8 cellular contexts compared by ENCODE assay signal in the genomic region with DNA sequence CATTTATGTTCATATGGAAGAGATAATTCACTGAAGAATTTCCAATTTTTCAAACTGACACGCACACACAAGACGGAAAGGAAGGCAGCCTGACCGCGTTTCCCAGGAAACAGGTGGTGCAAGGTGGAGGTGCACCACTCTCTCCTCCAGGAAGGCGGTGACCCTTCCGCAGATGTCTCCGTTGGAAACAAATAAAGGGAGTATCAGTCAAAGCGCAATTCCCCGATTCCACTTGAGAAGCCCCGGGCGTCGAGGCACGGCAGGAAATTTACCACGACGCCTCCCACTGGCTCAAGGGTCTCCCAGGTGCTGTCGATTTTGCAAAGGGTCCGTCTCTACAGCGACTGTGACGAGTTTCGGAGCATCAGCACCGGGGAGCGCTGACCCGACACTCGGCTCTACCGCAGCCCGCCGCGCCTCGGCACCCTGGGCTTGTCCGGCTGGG. TPM values are rescaled to one million over a fixed set of nuclear protein-coding genes. Genes with fewer than 3 reads are reported as not detected.
DNase-seq lines count a peak whose midpoint lies in the region; ATAC-seq and TF ChIP-seq lines count a peak whose summit lies in the region.

No MANE protein-coding gene starts in this region.

- no peak overlapping the region for H3K27ac Mint-ChIP-seq in activated naive CD4-positive, alpha-beta T cell treated with anti-CD3 and anti-CD28 coated beads for 36 hours

- no peak for TF ChIP-seq POLR2A in sigmoid colon (IDR thresholded peaks at IDR 0.05)

- no peak for ATAC-seq in GM18873 (IDR thresholded peaks at IDR 0.05; ENCODE audit: low FRiP score, unreplicated experiment)
- no peak for ATAC-seq in GM21526 (IDR thresholded peaks at IDR 0.05; ENCODE audit: low FRiP score, unreplicated experiment)

- H3K36me3 Mint-ChIP-seq in activated naive CD4-positive, alpha-beta T cell treated with anti-CD3 and anti-CD28 coated beads for 36 hours (ENCODE audit: low read depth), result peaks cover 19% of the 10 kb centered on the region

- H3K4me1 Mint-ChIP-seq in activated naive CD4-positive, alpha-beta T cell treated with anti-CD3 and anti-CD28 coated beads for 36 hours (ENCODE audit: low read depth), result peaks cover 11% of the 10 kb centered on the region

- H3K9me3 Mint-ChIP-seq in activated naive CD4-positive, alpha-beta T cell treated with anti-CD3 and anti-CD28 coated beads for 36 hours, result peaks cover 34% of the 10 kb centered on the region

- no peaks in the 10 kb centered on the region for H3K36me3 ChIP-seq in SU-DHL-6 (ENCODE audit: low read length)
- no peaks in the 10 kb centered on the region for H3K36me3 ChIP-seq in sigmoid colon

- no peaks in the 10 kb centered on the region for H4K20me1 ChIP-seq in SU-DHL-6 (ENCODE audit: low read depth, low read length)

- H3K9me3 ChIP-seq in SU-DHL-6 (ENCODE audit: insufficient read depth, low read length), result no peaks in the 10 kb centered on the region
- H3K9me3 ChIP-seq in sigmoid colon, result no peaks in the 10 kb centered on the region

- no peak for TF ChIP-seq EP300 in sigmoid colon (IDR thresholded peaks at IDR 0.05)

- H2AFZ ChIP-seq in SU-DHL-6 (ENCODE audit: low read depth, low read length, severe bottlenecking), result peak overlapping the region; percentile 69

- H3K27me3 ChIP-seq in SU-DHL-6 (ENCODE audit: low read length) (no peaks in the 10 kb centered on the region), sigmoid colon (no peaks in the 10 kb centered on the region)

- H3K9ac ChIP-seq in SU-DHL-6 (ENCODE audit: low read length), result peak overlapping the region; percentile 37; the same call in 1 of the 2 replicates

- CTCF ChIA-PET in activated naive CD4-positive, alpha-beta T cell treated with anti-CD3 and anti-CD28 coated beads for 36 hours (lab: Charles Lee), result no interaction called here

- H3K9me2 ChIP-seq in SU-DHL-6 (replicated peaks; ENCODE audit: insufficient read depth, low read length), result no peaks in the 10 kb centered on the region

- intact Hi-C loops in activated naive CD4-positive, alpha-beta T cell treated with anti-CD3 and anti-CD28 coated beads for 36 hours (cut with micrococcal nuclease), result loop anchor here (2.0 to 5.0 kb wide), 6 partner anchors 56 to 828 kb away; a partner anchor contains a TSS
- intact Hi-C loops in sigmoid colon (cut with DNase I), result loop anchor here (2.0 to 10.0 kb wide), 2 partner anchors 290 to 406 kb away; no protein-coding TSS in a partner anchor

- peak overlapping the region; percentile 76 for H3K4me3 Mint-ChIP-seq in activated naive CD4-positive, alpha-beta T cell treated with anti-CD3 and anti-CD28 coated beads for 36 hours

- H3K27me3 Mint-ChIP-seq in activated naive CD4-positive, alpha-beta T cell treated with anti-CD3 and anti-CD28 coated beads for 36 hours (ENCODE audit: low read depth), result peaks cover 18% of the 10 kb centered on the region

- H3K4me2 ChIP-seq in SU-DHL-6 (ENCODE audit: low read depth, low read length, poor library complexity, severe bottlenecking), result peak overlapping the region; percentile 50

- peaks cover 0 to 20% (median 12%) of the 10 kb centered on the region in 4 donors for H3K4me1 ChIP-seq in sigmoid colon

- H3K4me3 ChIP-seq in SU-DHL-6 (ENCODE audit: insufficient read depth, low read length, poor library complexity, severe bottlenecking) (peak overlapping the region; percentile 56), fibroblast of villous mesenchyme (ENCODE audit: low read depth, low read length) (peak overlapping the region; percentile 80), sigmoid colon (peak overlapping the region; percentile 82 to 95 (median 90))

- no peaks in the 10 kb centered on the region for H3F3A ChIP-seq in SU-DHL-6 (ENCODE audit: insufficient read depth)

- no peak for TF ChIP-seq CTCF in SU-DHL-6 (IDR thresholded peaks at IDR 0.05; ENCODE audit: insufficient read depth, low read length, poor library complexity, severe bottlenecking)
- TF ChIP-seq CTCF in fibroblast of villous mesenchyme (IDR thresholded peaks at IDR 0.05; ENCODE audit: insufficient read depth, low read depth, low read length), result no peak
- TF ChIP-seq CTCF in sigmoid colon (IDR thresholded peaks at IDR 0.05), result no peak

- no peak for DNase-seq in activated naive CD4-positive, alpha-beta T cell treated with anti-CD3 and anti-CD28 coated beads for 36 hours
- no peak for DNase-seq in activated naive CD4-positive, alpha-beta T cell treated with anti-CD3 and anti-CD28 coated beads, Interleukin-2, amount 50 U/mL, for 16 hours
- no peak for DNase-seq in fibroblast of villous mesenchyme (ENCODE audit: low read depth)
- DNase-seq in sigmoid colon, result no peak
- DNase-seq in NCI-H1048 (lab: John Stamatoyannopoulos, UW), result no peak

- H3K79me2 ChIP-seq in SU-DHL-6 (ENCODE audit: insufficient read depth, low read length), result no peaks in the 10 kb centered on the region

- H3K27ac ChIP-seq in SU-DHL-6 (ENCODE audit: low read depth, low read length), result no peak overlapping the region
- peak overlapping the region; percentile 82 to 87 (median 84) for H3K27ac ChIP-seq in sigmoid colon

- WGBS in sigmoid colon, 2 donors, result 0 to 2% methylated on average over 30 of the region's 30 CpGs

RNA-seq across cellular contexts. Expression of a gene that starts 0.8 kb away (rescaled TPM):
- 1 to 10 TPM; 1.1 to 1.3 TPM for total RNA-seq in activated naive CD4-positive, alpha-beta T cell treated with anti-CD3 and anti-CD28 coated beads for 36 hours
- total RNA-seq in fibroblast of villous mesenchyme, result 12.2 and 12.5 TPM in 2 replicates
- 1 to 10 TPM; 1.4 to 2.6 (median 1.5) TPM for total RNA-seq in sigmoid colon
- polyA plus RNA-seq in sigmoid colon, result 1 to 10 TPM; 2.3 to 3.3 (median 2.4) TPM

RNA-seq across cellular contexts. Expression of a gene that starts 53.6 kb away (rescaled TPM):
- 1 to 10 TPM; 1.4 to 1.6 TPM for total RNA-seq in activated naive CD4-positive, alpha-beta T cell treated with anti-CD3 and anti-CD28 coated beads for 36 hours
- 16.1 and 34.1 TPM in 2 replicates for total RNA-seq in fibroblast of villous mesenchyme
- 10 to 100 TPM; 41.1 to 49.7 (median 47.3) TPM for total RNA-seq in sigmoid colon
- 10 to 100 TPM in 2 of 3 donors, 1 to 10 TPM in 1; 9.9 to 14.8 (median 10.8) TPM for polyA plus RNA-seq in sigmoid colon
